Comparison of ENCODE assay signal across 8 cellular contexts in the genomic region with DNA sequence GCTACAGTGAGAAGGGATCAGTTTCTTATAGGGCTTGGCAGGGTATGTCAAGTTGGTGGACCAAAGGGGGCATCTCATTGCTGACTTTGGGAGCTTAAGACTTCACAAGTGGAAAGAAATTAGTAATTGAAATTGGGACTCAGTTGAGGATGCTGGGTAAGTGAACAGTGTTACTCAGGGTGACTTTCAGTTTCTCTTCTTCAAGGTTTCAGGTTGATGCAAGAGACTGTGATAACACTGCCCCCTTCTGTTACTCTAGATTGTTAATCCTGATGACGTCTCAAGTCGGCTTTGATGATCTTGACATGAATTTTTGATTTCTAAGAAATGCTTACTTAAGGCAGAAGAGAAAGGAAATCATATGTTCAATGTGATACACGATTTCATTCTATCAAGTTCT. TPM values are rescaled to one million over a fixed set of nuclear protein-coding genes. Genes with fewer than 3 reads are reported as not detected.
DNase-seq lines count a peak whose midpoint lies in the region; ATAC-seq, FAIRE-seq and TF ChIP-seq lines count a peak whose summit lies in the region.

No MANE protein-coding gene starts in this region.

- POLR2A ChIA-PET in CD4-positive, alpha-beta memory T cell (lab: Charles Lee; ENCODE audit: partially characterized antibody) = interaction anchor here (0.9 to 9.8 kb wide), 5 partner anchors 21 to 1190 kb away, joined by 3 to 150 read pairs (median 4); a partner anchor contains a TSS

- peak overlapping the region; percentile 42 for H3K4me2 ChIP-seq in astrocyte (ENCODE audit: low read length)

- no peaks in the 10 kb centered on the region for H4K20me1 ChIP-seq in astrocyte (ENCODE audit: insufficient read depth, low read length)

- CTCF ChIA-PET in CD4-positive, alpha-beta memory T cell (lab: Charles Lee; ENCODE audit: partially characterized antibody) = interaction anchor here (0.7 to 11.6 kb wide), 20 partner anchors 9 to 1479 kb away, joined by 3 to 138 read pairs (median 6); a partner anchor contains a TSS

- no peak overlapping the region for H3K27ac Mint-ChIP-seq in CD4-positive, alpha-beta memory T cell
- H3K27ac Mint-ChIP-seq in astrocyte (ENCODE audit: unreplicated experiment) = no peak overlapping the region

- no peaks in the 10 kb centered on the region for H3K9me3 ChIP-seq in CD4-positive, alpha-beta memory T cell (ENCODE audit: control insufficient read depth in 1 of 2, low read length in 2 of 2)
- no peaks in the 10 kb centered on the region for H3K9me3 ChIP-seq in astrocyte (ENCODE audit: insufficient read depth, low read depth, low read length)

- peak overlapping the region; percentile 39 for H2AFZ ChIP-seq in astrocyte (ENCODE audit: low read depth, low read length)

- H3K36me3 ChIP-seq in CD4-positive, alpha-beta memory T cell (ENCODE audit: insufficient read depth, low read length) = no peaks in the 10 kb centered on the region
- no peaks in the 10 kb centered on the region for H3K36me3 ChIP-seq in astrocyte (ENCODE audit: insufficient read depth, low read length)
- H3K36me3 ChIP-seq in kidney epithelial cell (ENCODE audit: control insufficient read depth, insufficient read depth, low read length) = no peaks in the 10 kb centered on the region

- H3K27me3 Mint-ChIP-seq in CD4-positive, alpha-beta memory T cell = no peaks in the 10 kb centered on the region
- H3K27me3 Mint-ChIP-seq in astrocyte (ENCODE audit: low read depth, unreplicated experiment) = no peaks in the 10 kb centered on the region

- no peak overlapping the region for H3K9ac ChIP-seq in astrocyte (ENCODE audit: low read length)

- H3K27ac ChIP-seq in CD4-positive, alpha-beta memory T cell (ENCODE audit: low read depth, low read length) = peak overlapping the region; percentile 78
- no peak overlapping the region for H3K27ac ChIP-seq in astrocyte (ENCODE audit: low read depth, low read length)

- H3K4me3 Mint-ChIP-seq in CD4-positive, alpha-beta memory T cell = no peak overlapping the region
- no peak overlapping the region for H3K4me3 Mint-ChIP-seq in astrocyte (ENCODE audit: unreplicated experiment)

- peaks cover 0 to 40% (median 35%) of the 10 kb centered on the region in 4 donors for H3K4me1 Mint-ChIP-seq in CD4-positive, alpha-beta memory T cell
- peaks cover 29% of the 10 kb centered on the region for H3K4me1 Mint-ChIP-seq in astrocyte (ENCODE audit: low read depth, unreplicated experiment)

- ATAC-seq in GM18517 (IDR thresholded peaks at IDR 0.05; ENCODE audit: unreplicated experiment) (peak; percentile 88), HG02885 (IDR thresholded peaks at IDR 0.05; ENCODE audit: poor library complexity, unreplicated experiment) (peak; percentile 83)

- peak; percentile 20 for FAIRE-seq in astrocyte (lab: Jason Lieb, UNC)

- H3K4me3 ChIP-seq in CD4-positive, alpha-beta memory T cell (ENCODE audit: low read length in 2 of 2) = peak overlapping the region in 1 of 2 donors; percentile 32
- no peak overlapping the region for H3K4me3 ChIP-seq in astrocyte (ENCODE audit: insufficient read depth, low read depth, low read length)
- no peak overlapping the region for H3K4me3 ChIP-seq in kidney epithelial cell (ENCODE audit: low read depth, low read length)

- TF ChIP-seq CTCF in astrocyte (IDR thresholded peaks at IDR 0.05; ENCODE audit: insufficient read depth, low read depth, low read length) = peak; percentile 49
- peak; percentile 53 for TF ChIP-seq CTCF in kidney epithelial cell (IDR thresholded peaks at IDR 0.05; ENCODE audit: insufficient read depth, low read length, poor library complexity, severe bottlenecking)

- H3K9me3 Mint-ChIP-seq in CD4-positive, alpha-beta memory T cell = no peaks in the 10 kb centered on the region
- no peaks in the 10 kb centered on the region for H3K9me3 Mint-ChIP-seq in astrocyte (ENCODE audit: unreplicated experiment)

- H3K27me3 ChIP-seq in CD4-positive, alpha-beta memory T cell (ENCODE audit: insufficient read depth, low read length) = no peaks in the 10 kb centered on the region
- H3K27me3 ChIP-seq in astrocyte (ENCODE audit: insufficient read depth, low read length) = no peaks in the 10 kb centered on the region
- no peaks in the 10 kb centered on the region for H3K27me3 ChIP-seq in kidney epithelial cell (ENCODE audit: control insufficient read depth, insufficient read depth, low read length)

- H3K36me3 Mint-ChIP-seq in CD4-positive, alpha-beta memory T cell = no peaks in the 10 kb centered on the region
- H3K36me3 Mint-ChIP-seq in astrocyte (ENCODE audit: low read depth, unreplicated experiment) = no peaks in the 10 kb centered on the region

- H3K4me1 ChIP-seq in CD4-positive, alpha-beta memory T cell (ENCODE audit: insufficient read depth, low read length) = peaks cover 55% of the 10 kb centered on the region
- peaks cover 31% of the 10 kb centered on the region for H3K4me1 ChIP-seq in astrocyte (ENCODE audit: insufficient read depth, low read length)

- DNase-seq in CD4-positive, alpha-beta memory T cell = peak; percentile 73 to 86 (median 82)
- DNase-seq in NCI-H526 treated with DMSO at 0.1 percent for 48 hours (lab: John Stamatoyannopoulos, UW) (peak; percentile 8), astrocyte (ENCODE audit: low read depth) (peak; percentile 65), kidney epithelial cell (ENCODE audit: low read depth) (peak; percentile 61), KG1 (lab: John Stamatoyannopoulos, UW) (no peak), retina (no peak)

- no peaks in the 10 kb centered on the region for H3K79me2 ChIP-seq in astrocyte (ENCODE audit: insufficient read depth, low read length)

- intact Hi-C loops in CD4-positive, alpha-beta memory T cell (cut with micrococcal nuclease) = loop anchor here (1.0 to 5.0 kb wide), 9 partner anchors 22 to 1990 kb away; a partner anchor contains a TSS

RNA-seq across cellular contexts. Expression of a gene that starts 21.3 kb away (rescaled TPM):
- under 1 TPM; 0.14 to 0.20 TPM for total RNA-seq in CD4-positive, alpha-beta memory T cell
- polyA plus RNA-seq in CD4-positive, alpha-beta memory T cell = under 1 TPM in 1 of 2 donors, not detected in 1; 0.03 TPM
- total RNA-seq in astrocyte = 5.5 and 5.6 TPM in 2 replicates
- 1.1 and 1.4 TPM in 2 replicates for total RNA-seq in kidney epithelial cell

RNA-seq across cellular contexts. Expression of a gene that starts 21.5 kb away (rescaled TPM):
- 10 to 100 TPM; 50.5 to 56.3 TPM for total RNA-seq in CD4-positive, alpha-beta memory T cell
- polyA plus RNA-seq in CD4-positive, alpha-beta memory T cell = 10 to 100 TPM; 68.4 to 70.8 TPM
- total RNA-seq in astrocyte = 132 and 144 TPM in 2 replicates
- total RNA-seq in kidney epithelial cell = 41.1 and 68.5 TPM in 2 replicates

Comparison
In these comparisons a context has a peak if more than half of its experiments do, and no peak if none do; other contexts are left out.
1. DNase-seq: peak in CD4-positive, alpha-beta memory T cell (5 of 5), NCI-H526 treated with DMSO at 0.1 percent for 48 hours (single experiment), astrocyte (single experiment) and kidney epithelial cell (single experiment); none in KG1 (single experiment) and retina (single experiment).